Comparison of ENCODE assay signal across 21 cellular contexts in genomic region chr5:174872271-174872670, GRCh38.
"Had no signal": no experiment of that assay in that cellular context is flagged by ENCODE, and none has a peak within 500 bp of the region (broad histone marks: within the 10 kb centered on the region; RNA-seq: fewer than 3 reads in every experiment).

No MANE protein-coding gene starts in this region.

- H3K9me3 ChIP-seq: gastroesophageal sphincter, heart left ventricle, left ventricle myocardium inferior, suprapubic skin, transverse colon, vagina had no signal

- H3K9me3 Mint-ChIP-seq: stimulated activated naive CD8-positive, alpha-beta T cell treated with anti-CD3 and anti-CD28 coated beads, Interleukin-15, Interleukin-2, amounts not matched to agents 100 ng/mL and 50 ng/mL, for 24 hours; T-helper 2 cell treated with Interferon-gamma antibody and Interleukin-4, amounts not matched to agents 5 μg/mL and 100 μg/mL, for 36 hours had no signal

- H3K4me1 Mint-ChIP-seq: activated CD4-positive, alpha-beta T cell treated with anti-CD3 and anti-CD28 coated beads for 36 hours; central memory CD8-positive, alpha-beta T cell; immature natural killer cell had no signal

- H3K27ac ChIP-seq: brain microvascular endothelial cell, coronary artery, gastroesophageal sphincter, heart left ventricle, left ventricle myocardium inferior, skin epidermis, suprapubic skin, transverse colon, vagina had no signal

- ATAC-seq: activated CD4-positive, alpha-beta T cell treated with anti-CD3 and anti-CD28 coated beads for 36 hours; gastroesophageal sphincter; heart left ventricle; right cardiac atrium had no signal

- DNase-seq: activated CD4-positive, alpha-beta T cell treated with anti-CD3 and anti-CD28 coated beads for 36 hours; activated CD4-positive, alpha-beta T cell treated with anti-CD3 and anti-CD28 coated beads, Interleukin-2, amount 50 U/mL, for 48 hours; activated naive CD4-positive, alpha-beta T cell treated with Interleukin-2 at 50 U/mL for 16 hours; anterior cingulate cortex; brain microvascular endothelial cell; erythroblast; heart left ventricle; immature natural killer cell; kidney glomerular epithelial cell; left ventricle myocardium inferior; occipital lobe; right cardiac atrium; transverse colon had no signal

- H3K4me1 ChIP-seq: gastroesophageal sphincter, heart left ventricle, left ventricle myocardium inferior, suprapubic skin, transverse colon, vagina had no signal

- H3K4me3 Mint-ChIP-seq: activated CD4-positive, alpha-beta T cell treated with anti-CD3 and anti-CD28 coated beads for 36 hours; central memory CD8-positive, alpha-beta T cell; immature natural killer cell; stimulated activated naive CD8-positive, alpha-beta T cell treated with anti-CD3 and anti-CD28 coated beads, Interleukin-15, Interleukin-2, amounts not matched to agents 100 ng/mL and 50 ng/mL, for 24 hours; T-helper 2 cell treated with Interferon-gamma antibody and Interleukin-4, amounts not matched to agents 5 μg/mL and 100 μg/mL, for 36 hours had no signal

- H3K27me3 ChIP-seq: brain microvascular endothelial cell, transverse colon, vagina had no signal

- H3K4me3 ChIP-seq: coronary artery, gastroesophageal sphincter, heart left ventricle, left ventricle myocardium inferior, skin epidermis, suprapubic skin, transverse colon, vagina had no signal

- H3K36me3 Mint-ChIP-seq: immature natural killer cell had no signal

- H3K27ac Mint-ChIP-seq: activated CD4-positive, alpha-beta T cell treated with anti-CD3 and anti-CD28 coated beads for 36 hours; immature natural killer cell; stimulated activated naive CD8-positive, alpha-beta T cell treated with anti-CD3 and anti-CD28 coated beads, Interleukin-15, Interleukin-2, amounts not matched to agents 100 ng/mL and 50 ng/mL, for 24 hours; T-helper 2 cell treated with Interferon-gamma antibody and Interleukin-4, amounts not matched to agents 5 μg/mL and 100 μg/mL, for 36 hours had no signal

- H3K36me3 ChIP-seq: brain microvascular endothelial cell, gastroesophageal sphincter, heart left ventricle, left ventricle myocardium inferior, suprapubic skin, transverse colon, vagina had no signal
